8 cellular contexts compared by ENCODE assay signal in genomic region chr2:238263204-238264071, GRCh38. TPM values are rescaled to one million over a fixed set of nuclear protein-coding genes. Genes with fewer than 3 reads are reported as not detected.
A peak's percentile ranks its signal among the peaks of the same experiment; 100 is the strongest.
DNase-seq lines count a peak whose midpoint lies in the region; ATAC-seq and TF ChIP-seq lines count a peak whose summit lies in the region.

No MANE protein-coding gene starts in this region.

- H3K4me3 Mint-ChIP-seq in activated T-cell treated with anti-CD3 and anti-CD28 coated beads, Interleukin-2, amount 50 U/mL, for 4 hours, result no peak overlapping the region
- H3K4me3 Mint-ChIP-seq in naive thymus-derived CD8-positive, alpha-beta T cell, result no peak overlapping the region

- POLR2A ChIA-PET in PC-3 (lab: Charles Lee; ENCODE audit: unreplicated experiment), result no interaction called here
- POLR2A ChIA-PET in naive thymus-derived CD8-positive, alpha-beta T cell (lab: Charles Lee), result interaction anchor here (0.9 to 1.2 kb wide), 2 partner anchors 25 to 60 kb away, joined by 3 to 4 read pairs; partner anchors contain the start of genes ILKAP and PER2

- CTCF ChIA-PET in PC-3 (lab: Charles Lee), result interaction anchor here (1.0 to 1.5 kb wide), 3 partner anchors 22 to 47 kb away, joined by 3 to 5 read pairs (median 4); partner anchors contain the start of gene PER2

- H3K4me1 Mint-ChIP-seq in activated T-cell treated with anti-CD3 and anti-CD28 coated beads, Interleukin-2, amount 50 U/mL, for 4 hours (ENCODE audit: low read depth), result peaks cover 5% of the 10 kb centered on the region
- peaks cover 5 to 10% (median 7%) of the 10 kb centered on the region in 4 donors for H3K4me1 Mint-ChIP-seq in naive thymus-derived CD8-positive, alpha-beta T cell

- no peak for TF ChIP-seq POLR2A in esophagus squamous epithelium (IDR thresholded peaks at IDR 0.05)

- H3K36me3 ChIP-seq in PC-3 (ENCODE audit: low read depth, low read length), result peaks cover 7% of the 10 kb centered on the region
- H3K36me3 ChIP-seq in esophagus squamous epithelium, result peaks cover 9 to 92% (median 40%) of the 10 kb centered on the region in 3 donors

- DNase-seq in DMS 273 (lab: John Stamatoyannopoulos, UW; ENCODE audit: unreplicated experiment) (peak; percentile 90), HT1080 (ENCODE audit: low read depth) (peak; percentile 79), PC-3 (peak; percentile 75), esophagus squamous epithelium (lab: John Stamatoyannopoulos, UW) (peak; percentile 28)
- DNase-seq in activated T-cell treated with anti-CD3 and anti-CD28 coated beads, Interleukin-2, amount 50 U/mL, for 4 hours, result peak; percentile 67
- peak; percentile 54 to 85 (median 66) for DNase-seq in naive thymus-derived CD8-positive, alpha-beta T cell
- DNase-seq in stimulated activated naive CD4-positive, alpha-beta T cell treated with Interleukin-2 at 50 U/mL for 16 hours (lab: John Stamatoyannopoulos, UW), result peak; percentile 56

- H3K9ac ChIP-seq in PC-3 (ENCODE audit: low read length), result no peak overlapping the region

- no peaks in the 10 kb centered on the region for H3K27me3 ChIP-seq in PC-3 (ENCODE audit: low read length)
- H3K27me3 ChIP-seq in esophagus squamous epithelium, result no peaks in the 10 kb centered on the region

- H3K9me3 Mint-ChIP-seq in activated T-cell treated with anti-CD3 and anti-CD28 coated beads, Interleukin-2, amount 50 U/mL, for 4 hours, result no peaks in the 10 kb centered on the region
- no peaks in the 10 kb centered on the region for H3K9me3 Mint-ChIP-seq in naive thymus-derived CD8-positive, alpha-beta T cell

- H4K20me1 ChIP-seq in PC-3 (ENCODE audit: low read length), result no peaks in the 10 kb centered on the region

- peaks cover 7% of the 10 kb centered on the region; the same call in 1 of the 2 replicates for H3K4me1 ChIP-seq in PC-3 (ENCODE audit: insufficient read depth, low read length)
- peaks cover 11 to 55% (median 33%) of the 10 kb centered on the region in 3 donors for H3K4me1 ChIP-seq in esophagus squamous epithelium

- no peaks in the 10 kb centered on the region for H3F3A ChIP-seq in PC-3 (ENCODE audit: low read length, unreplicated experiment)

- no peaks in the 10 kb centered on the region for H3K9me2 ChIP-seq in PC-3 (replicated peaks; ENCODE audit: low read length)

- no peak overlapping the region for H2AFZ ChIP-seq in PC-3 (ENCODE audit: low read length)

- BruUV-seq in PC-3 (replicated peaks; lab: Mats Ljungman, UMichigan), result no TSS peak

- no peaks in the 10 kb centered on the region for H3K27me3 Mint-ChIP-seq in activated T-cell treated with anti-CD3 and anti-CD28 coated beads, Interleukin-2, amount 50 U/mL, for 4 hours (ENCODE audit: low read depth)
- H3K27me3 Mint-ChIP-seq in naive thymus-derived CD8-positive, alpha-beta T cell, result no peaks in the 10 kb centered on the region

- H3K79me2 ChIP-seq in PC-3 (ENCODE audit: low read length), result no peaks in the 10 kb centered on the region

- no peak overlapping the region for H3K4me2 ChIP-seq in PC-3 (ENCODE audit: low read length)

- H3K9me3 ChIP-seq in PC-3 (ENCODE audit: low read length), result no peaks in the 10 kb centered on the region
- H3K9me3 ChIP-seq in esophagus squamous epithelium, result no peaks in the 10 kb centered on the region

- intact Hi-C loops in PC-3 (cut with micrococcal nuclease), result loop anchor here (1.0 kb wide), 1 partner anchor 23 kb away; no protein-coding TSS in a partner anchor
- intact Hi-C loops in esophagus squamous epithelium (cut with DNase I), result no loop called here

- H3K4me3 ChIP-seq in PC-3 (ENCODE audit: low read length), result no peak overlapping the region
- no peak overlapping the region for H3K4me3 ChIP-seq in esophagus squamous epithelium

- 18 to 20% methylated on average over 12 to 13 of the region's 13 CpGs for WGBS in esophagus squamous epithelium, 2 donors

- H3K27ac Mint-ChIP-seq in naive thymus-derived CD8-positive, alpha-beta T cell, result peak overlapping the region in 4 of 10 donors; percentile 33 to 77 (median 64)

- peak; percentile 88 for ATAC-seq in PC-3
- peak; percentile 68 to 71 for ATAC-seq in activated T-cell treated with anti-CD3 and anti-CD28 coated beads, Interleukin-2, amount 50 U/mL, for 4 hours
- ATAC-seq in naive thymus-derived CD8-positive, alpha-beta T cell, result peak; percentile 69 to 75
- ATAC-seq in GM21825 (IDR thresholded peaks at IDR 0.05; ENCODE audit: unreplicated experiment), result no peak

- TF ChIP-seq CTCF in PC-3 (conservative IDR thresholded peaks at IDR 0.05; ENCODE audit: low read depth, low read length) (peak; percentile 83), esophagus squamous epithelium (IDR thresholded peaks at IDR 0.05) (peak; percentile 72 to 86 (median 78))

- no peak overlapping the region for H3K27ac ChIP-seq in PC-3 (ENCODE audit: low read length)
- peak overlapping the region; percentile 35 to 81 (median 73) for H3K27ac ChIP-seq in esophagus squamous epithelium

- peaks cover 28% of the 10 kb centered on the region for H3K36me3 Mint-ChIP-seq in activated T-cell treated with anti-CD3 and anti-CD28 coated beads, Interleukin-2, amount 50 U/mL, for 4 hours (ENCODE audit: insufficient read depth)
- peaks cover 0 to 46% (median 8%) of the 10 kb centered on the region in 3 donors for H3K36me3 Mint-ChIP-seq in naive thymus-derived CD8-positive, alpha-beta T cell

RNA-seq across cellular contexts. Expression of gene HES6, which starts 23.6 kb away (rescaled TPM):
- 16.8 and 17.0 TPM in 2 replicates for total RNA-seq in HT1080 (2014; rRNA removed; shearing (Covaris generic))
- 9.4 and 17.1 TPM in 2 replicates for polyA plus RNA-seq in HT1080 (2015; cell fraction: cytosol; rRNA removed)
- 16.7 and 18.6 TPM in 2 replicates for polyA plus RNA-seq in HT1080 (2015; cell fraction: nucleus; rRNA removed)
- 9.8 and 19.6 TPM in 2 replicates for total RNA-seq in PC-3 (2014; rRNA removed)
- total RNA-seq in activated T-cell treated with anti-CD3 and anti-CD28 coated beads, Interleukin-2, amount 50 U/mL, for 4 hours, result 1 to 10 TPM; 5.9 to 9.1 (median 8.0) TPM
- 1 to 10 TPM; 3.1 to 5.1 (median 4.2) TPM for total RNA-seq in esophagus squamous epithelium
- 1 to 10 TPM; 1.7 to 2.0 TPM for total RNA-seq in naive thymus-derived CD8-positive, alpha-beta T cell
- 1 to 10 TPM in 1 of 3 donors, under 1 TPM in 1, not detected in 1; 0.33 to 2.0 TPM for polyA plus RNA-seq in naive thymus-derived CD8-positive, alpha-beta T cell

RNA-seq across cellular contexts. Expression of gene PER2, which starts 25.0 kb away (rescaled TPM):
- 2.6 and 2.9 TPM in 2 replicates for total RNA-seq in HT1080 (2014; rRNA removed; shearing (Covaris generic))
- polyA plus RNA-seq in HT1080 (2015; cell fraction: cytosol; rRNA removed), result 2.9 and 3.6 TPM in 2 replicates
- 6.7 and 7.7 TPM in 2 replicates for polyA plus RNA-seq in HT1080 (2015; cell fraction: nucleus; rRNA removed)
- 8.6 and 13.0 TPM in 2 replicates for total RNA-seq in PC-3 (2014; rRNA removed)
- total RNA-seq in activated T-cell treated with anti-CD3 and anti-CD28 coated beads, Interleukin-2, amount 50 U/mL, for 4 hours, result 10 to 100 TPM; 22.8 to 25.4 (median 24.6) TPM
- total RNA-seq in esophagus squamous epithelium, result 10 to 100 TPM in 2 of 4 donors, 1 to 10 TPM in 2; 6.2 to 28.0 (median 12.0) TPM
- 10 to 100 TPM; 10.3 to 11.1 TPM for total RNA-seq in naive thymus-derived CD8-positive, alpha-beta T cell
- polyA plus RNA-seq in naive thymus-derived CD8-positive, alpha-beta T cell, result 1 to 10 TPM; 4.0 to 6.5 (median 4.7) TPM

RNA-seq across cellular contexts. Expression of gene TRAF3IP1, which starts 56.9 kb away (rescaled TPM):
- total RNA-seq in HT1080 (2014; rRNA removed; shearing (Covaris generic)), result 5.2 and 7.1 TPM in 2 replicates
- polyA plus RNA-seq in HT1080 (2015; cell fraction: cytosol; rRNA removed), result 4.2 and 4.8 TPM in 2 replicates
- 4.4 and 4.5 TPM in 2 replicates for polyA plus RNA-seq in HT1080 (2015; cell fraction: nucleus; rRNA removed)
- 8.2 and 12.0 TPM in 2 replicates for total RNA-seq in PC-3 (2014; rRNA removed)
- 10 to 100 TPM; 16.4 to 19.1 (median 17.8) TPM for total RNA-seq in activated T-cell treated with anti-CD3 and anti-CD28 coated beads, Interleukin-2, amount 50 U/mL, for 4 hours
- total RNA-seq in esophagus squamous epithelium, result 10 to 100 TPM in 1 of 4 donors, 1 to 10 TPM in 3; 5.4 to 13.5 (median 9.8) TPM
- total RNA-seq in naive thymus-derived CD8-positive, alpha-beta T cell, result 1 to 10 TPM; 8.3 to 9.8 TPM
- polyA plus RNA-seq in naive thymus-derived CD8-positive, alpha-beta T cell, result 1 to 10 TPM; 4.8 to 6.7 (median 5.0) TPM

RNA-seq across cellular contexts. Expression of gene ILKAP, which starts 59.9 kb away (rescaled TPM):
- total RNA-seq in HT1080 (2014; rRNA removed; shearing (Covaris generic)), result 19.1 and 44.3 TPM in 2 replicates
- polyA plus RNA-seq in HT1080 (2015; cell fraction: cytosol; rRNA removed), result 33.3 and 39.9 TPM in 2 replicates
- 76.6 and 79.6 TPM in 2 replicates for polyA plus RNA-seq in HT1080 (2015; cell fraction: nucleus; rRNA removed)
- total RNA-seq in PC-3 (2014; rRNA removed), result 28.7 and 30.7 TPM in 2 replicates
- 10 to 100 TPM; 64.5 to 70.9 (median 66.5) TPM for total RNA-seq in activated T-cell treated with anti-CD3 and anti-CD28 coated beads, Interleukin-2, amount 50 U/mL, for 4 hours
- total RNA-seq in esophagus squamous epithelium, result 10 to 100 TPM; 13.3 to 38.3 (median 20.7) TPM
- total RNA-seq in naive thymus-derived CD8-positive, alpha-beta T cell, result 100 to 1,000 TPM in 1 of 2 experiments, 10 to 100 TPM in 1; 83.5 to 100 TPM
- polyA plus RNA-seq in naive thymus-derived CD8-positive, alpha-beta T cell, result 10 to 100 TPM; 39.1 to 42.1 (median 40.6) TPM

Comparison
In these comparisons a context has a peak if more than half of its experiments do, and no peak if none do; other contexts are left out.
1. DNase-seq: peak in every context shown above with its lines; median percentile 90 in DMS 273; 79 in HT1080; 75 in PC-3; 67 in activated T-cell treated with anti-CD3 and anti-CD28 coated beads, Interleukin-2, amount 50 U/mL, for 4 hours; 66 in naive thymus-derived CD8-positive, alpha-beta T cell; 56 in stimulated activated naive CD4-positive, alpha-beta T cell treated with Interleukin-2 at 50 U/mL for 16 hours; 28 in esophagus squamous epithelium.